ENCODE assay signal across 1 cellular context in the genomic region with DNA sequence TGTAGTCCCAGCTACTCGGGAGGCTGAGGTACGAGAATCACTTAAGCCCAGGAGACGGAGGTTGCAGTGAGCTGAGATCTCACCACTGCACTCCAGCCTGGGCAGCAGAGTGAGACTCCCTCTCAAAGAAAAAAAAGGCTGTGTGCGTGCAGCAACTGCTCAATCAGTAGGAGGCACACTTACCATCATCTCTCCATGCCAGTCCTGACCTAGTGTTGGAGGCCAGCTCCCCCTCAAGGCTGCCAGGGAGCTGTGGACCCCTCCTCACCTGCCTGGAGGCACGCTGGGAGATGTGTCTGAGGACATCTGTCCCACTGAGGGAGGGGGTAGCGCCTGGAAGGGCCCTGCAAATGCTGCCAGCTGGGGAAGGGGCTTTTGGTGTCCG.
TF ChIP-seq lines count a peak whose summit lies in the region.

No MANE protein-coding gene starts in this region.

TF ChIP-seq in H1, 55 proteins besides CTCF, POLR2A, EP300 and RAD21 (continued from another document):
- TF ChIP-seq, protein P1, sequence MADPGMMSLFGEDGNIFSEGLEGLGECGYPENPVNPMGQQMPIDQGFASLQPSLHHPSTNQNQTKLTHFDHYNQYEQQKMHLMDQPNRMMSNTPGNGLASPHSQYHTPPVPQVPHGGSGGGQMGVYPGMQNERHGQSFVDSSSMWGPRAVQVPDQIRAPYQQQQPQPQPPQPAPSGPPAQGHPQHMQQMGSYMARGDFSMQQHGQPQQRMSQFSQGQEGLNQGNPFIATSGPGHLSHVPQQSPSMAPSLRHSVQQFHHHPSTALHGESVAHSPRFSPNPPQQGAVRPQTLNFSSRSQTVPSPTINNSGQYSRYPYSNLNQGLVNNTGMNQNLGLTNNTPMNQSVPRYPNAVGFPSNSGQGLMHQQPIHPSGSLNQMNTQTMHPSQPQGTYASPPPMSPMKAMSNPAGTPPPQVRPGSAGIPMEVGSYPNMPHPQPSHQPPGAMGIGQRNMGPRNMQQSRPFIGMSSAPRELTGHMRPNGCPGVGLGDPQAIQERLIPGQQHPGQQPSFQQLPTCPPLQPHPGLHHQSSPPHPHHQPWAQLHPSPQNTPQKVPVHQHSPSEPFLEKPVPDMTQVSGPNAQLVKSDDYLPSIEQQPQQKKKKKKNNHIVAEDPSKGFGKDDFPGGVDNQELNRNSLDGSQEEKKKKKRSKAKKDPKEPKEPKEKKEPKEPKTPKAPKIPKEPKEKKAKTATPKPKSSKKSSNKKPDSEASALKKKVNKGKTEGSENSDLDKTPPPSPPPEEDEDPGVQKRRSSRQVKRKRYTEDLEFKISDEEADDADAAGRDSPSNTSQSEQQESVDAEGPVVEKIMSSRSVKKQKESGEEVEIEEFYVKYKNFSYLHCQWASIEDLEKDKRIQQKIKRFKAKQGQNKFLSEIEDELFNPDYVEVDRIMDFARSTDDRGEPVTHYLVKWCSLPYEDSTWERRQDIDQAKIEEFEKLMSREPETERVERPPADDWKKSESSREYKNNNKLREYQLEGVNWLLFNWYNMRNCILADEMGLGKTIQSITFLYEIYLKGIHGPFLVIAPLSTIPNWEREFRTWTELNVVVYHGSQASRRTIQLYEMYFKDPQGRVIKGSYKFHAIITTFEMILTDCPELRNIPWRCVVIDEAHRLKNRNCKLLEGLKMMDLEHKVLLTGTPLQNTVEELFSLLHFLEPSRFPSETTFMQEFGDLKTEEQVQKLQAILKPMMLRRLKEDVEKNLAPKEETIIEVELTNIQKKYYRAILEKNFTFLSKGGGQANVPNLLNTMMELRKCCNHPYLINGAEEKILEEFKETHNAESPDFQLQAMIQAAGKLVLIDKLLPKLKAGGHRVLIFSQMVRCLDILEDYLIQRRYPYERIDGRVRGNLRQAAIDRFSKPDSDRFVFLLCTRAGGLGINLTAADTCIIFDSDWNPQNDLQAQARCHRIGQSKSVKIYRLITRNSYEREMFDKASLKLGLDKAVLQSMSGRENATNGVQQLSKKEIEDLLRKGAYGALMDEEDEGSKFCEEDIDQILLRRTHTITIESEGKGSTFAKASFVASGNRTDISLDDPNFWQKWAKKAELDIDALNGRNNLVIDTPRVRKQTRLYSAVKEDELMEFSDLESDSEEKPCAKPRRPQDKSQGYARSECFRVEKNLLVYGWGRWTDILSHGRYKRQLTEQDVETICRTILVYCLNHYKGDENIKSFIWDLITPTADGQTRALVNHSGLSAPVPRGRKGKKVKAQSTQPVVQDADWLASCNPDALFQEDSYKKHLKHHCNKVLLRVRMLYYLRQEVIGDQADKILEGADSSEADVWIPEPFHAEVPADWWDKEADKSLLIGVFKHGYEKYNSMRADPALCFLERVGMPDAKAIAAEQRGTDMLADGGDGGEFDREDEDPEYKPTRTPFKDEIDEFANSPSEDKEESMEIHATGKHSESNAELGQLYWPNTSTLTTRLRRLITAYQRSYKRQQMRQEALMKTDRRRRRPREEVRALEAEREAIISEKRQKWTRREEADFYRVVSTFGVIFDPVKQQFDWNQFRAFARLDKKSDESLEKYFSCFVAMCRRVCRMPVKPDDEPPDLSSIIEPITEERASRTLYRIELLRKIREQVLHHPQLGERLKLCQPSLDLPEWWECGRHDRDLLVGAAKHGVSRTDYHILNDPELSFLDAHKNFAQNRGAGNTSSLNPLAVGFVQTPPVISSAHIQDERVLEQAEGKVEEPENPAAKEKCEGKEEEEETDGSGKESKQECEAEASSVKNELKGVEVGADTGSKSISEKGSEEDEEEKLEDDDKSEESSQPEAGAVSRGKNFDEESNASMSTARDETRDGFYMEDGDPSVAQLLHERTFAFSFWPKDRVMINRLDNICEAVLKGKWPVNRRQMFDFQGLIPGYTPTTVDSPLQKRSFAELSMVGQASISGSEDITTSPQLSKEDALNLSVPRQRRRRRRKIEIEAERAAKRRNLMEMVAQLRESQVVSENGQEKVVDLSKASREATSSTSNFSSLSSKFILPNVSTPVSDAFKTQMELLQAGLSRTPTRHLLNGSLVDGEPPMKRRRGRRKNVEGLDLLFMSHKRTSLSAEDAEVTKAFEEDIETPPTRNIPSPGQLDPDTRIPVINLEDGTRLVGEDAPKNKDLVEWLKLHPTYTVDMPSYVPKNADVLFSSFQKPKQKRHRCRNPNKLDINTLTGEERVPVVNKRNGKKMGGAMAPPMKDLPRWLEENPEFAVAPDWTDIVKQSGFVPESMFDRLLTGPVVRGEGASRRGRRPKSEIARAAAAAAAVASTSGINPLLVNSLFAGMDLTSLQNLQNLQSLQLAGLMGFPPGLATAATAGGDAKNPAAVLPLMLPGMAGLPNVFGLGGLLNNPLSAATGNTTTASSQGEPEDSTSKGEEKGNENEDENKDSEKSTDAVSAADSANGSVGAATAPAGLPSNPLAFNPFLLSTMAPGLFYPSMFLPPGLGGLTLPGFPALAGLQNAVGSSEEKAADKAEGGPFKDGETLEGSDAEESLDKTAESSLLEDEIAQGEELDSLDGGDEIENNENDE (IDR thresholded peaks at IDR 0.05; ENCODE audit: insufficient replicate concordance, low read length): no peak
- no peak for TF ChIP-seq FOSL1 (IDR thresholded peaks at IDR 0.05; ENCODE audit: insufficient read depth, low read depth, low read length)
- TF ChIP-seq NRF1 (IDR thresholded peaks at IDR 0.05; ENCODE audit: low read depth, low read length): no peak
- TF ChIP-seq SIX5 (IDR thresholded peaks at IDR 0.05; ENCODE audit: low read depth, low read length): no peak
- TF ChIP-seq, protein P2, sequence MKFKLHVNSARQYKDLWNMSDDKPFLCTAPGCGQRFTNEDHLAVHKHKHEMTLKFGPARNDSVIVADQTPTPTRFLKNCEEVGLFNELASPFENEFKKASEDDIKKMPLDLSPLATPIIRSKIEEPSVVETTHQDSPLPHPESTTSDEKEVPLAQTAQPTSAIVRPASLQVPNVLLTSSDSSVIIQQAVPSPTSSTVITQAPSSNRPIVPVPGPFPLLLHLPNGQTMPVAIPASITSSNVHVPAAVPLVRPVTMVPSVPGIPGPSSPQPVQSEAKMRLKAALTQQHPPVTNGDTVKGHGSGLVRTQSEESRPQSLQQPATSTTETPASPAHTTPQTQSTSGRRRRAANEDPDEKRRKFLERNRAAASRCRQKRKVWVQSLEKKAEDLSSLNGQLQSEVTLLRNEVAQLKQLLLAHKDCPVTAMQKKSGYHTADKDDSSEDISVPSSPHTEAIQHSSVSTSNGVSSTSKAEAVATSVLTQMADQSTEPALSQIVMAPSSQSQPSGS (IDR thresholded peaks at IDR 0.05; ENCODE audit: low read length): no peak
- TF ChIP-seq SRF (IDR thresholded peaks at IDR 0.05; ENCODE audit: low read depth, low read length): no peak
- no peak for TF ChIP-seq RNF2 (IDR thresholded peaks at IDR 0.05; ENCODE audit: borderline replicate concordance, low read depth, low read length, missing control alignments, poor library complexity, severe bottlenecking)
- TF ChIP-seq TEAD4 (IDR thresholded peaks at IDR 0.05; ENCODE audit: low read depth, low read length): no peak
- no peak for TF ChIP-seq TBP (IDR thresholded peaks at IDR 0.05; ENCODE audit: low read depth, low read length)
- no peak for TF ChIP-seq BCL11A (IDR thresholded peaks at IDR 0.05; ENCODE audit: low read depth in 2 of 2, low read length in 2 of 2)
- no peak for TF ChIP-seq RBBP5 (IDR thresholded peaks at IDR 0.05; ENCODE audit: borderline replicate concordance, low read depth, low read length)
- no peak for TF ChIP-seq GABPA (IDR thresholded peaks at IDR 0.05; ENCODE audit: borderline replicate concordance, insufficient read depth, low read length)
- TF ChIP-seq KDM5A (IDR thresholded peaks at IDR 0.05; ENCODE audit: low read length): no peak
- no peak for TF ChIP-seq BRCA1 (IDR thresholded peaks at IDR 0.05; ENCODE audit: low read depth, low read length)
- no peak for TF ChIP-seq CEBPB (IDR thresholded peaks at IDR 0.05; ENCODE audit: low read depth, low read length)
